1 cellular context compared by ENCODE assay signal in the genomic region with DNA sequence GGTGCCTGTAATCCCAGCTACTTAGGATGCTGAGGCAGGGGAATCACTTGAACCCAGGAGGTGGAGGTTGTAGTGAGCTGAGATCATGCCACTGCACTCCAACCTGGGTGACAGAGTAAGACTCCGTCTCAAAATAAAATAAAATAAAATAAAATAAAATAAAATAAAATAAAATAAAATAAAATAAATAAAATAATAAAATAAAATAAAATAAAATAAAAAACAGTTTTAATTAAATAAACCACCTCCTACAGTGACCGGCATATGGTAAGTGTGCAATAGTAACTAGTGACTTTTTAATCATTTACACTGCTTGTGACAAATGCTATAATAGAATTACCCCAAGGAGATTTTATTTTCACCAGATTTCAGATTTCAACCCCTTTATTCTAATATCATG. TPM values are rescaled to one million over a fixed set of nuclear protein-coding genes. Genes with fewer than 3 reads are reported as not detected.
"Had no signal": no experiment of that assay in that cellular context is flagged by ENCODE, and none has a peak within 500 bp of the region (broad histone marks: within the 10 kb centered on the region; RNA-seq: fewer than 3 reads in every experiment).

No MANE protein-coding gene starts in this region.

RNA-seq across cellular contexts. Expression of a gene that starts 10.9 kb away (rescaled TPM):
- total RNA-seq: myocyte had no signal
